ENCODE assay signal across 10 cellular contexts in the genomic region with DNA sequence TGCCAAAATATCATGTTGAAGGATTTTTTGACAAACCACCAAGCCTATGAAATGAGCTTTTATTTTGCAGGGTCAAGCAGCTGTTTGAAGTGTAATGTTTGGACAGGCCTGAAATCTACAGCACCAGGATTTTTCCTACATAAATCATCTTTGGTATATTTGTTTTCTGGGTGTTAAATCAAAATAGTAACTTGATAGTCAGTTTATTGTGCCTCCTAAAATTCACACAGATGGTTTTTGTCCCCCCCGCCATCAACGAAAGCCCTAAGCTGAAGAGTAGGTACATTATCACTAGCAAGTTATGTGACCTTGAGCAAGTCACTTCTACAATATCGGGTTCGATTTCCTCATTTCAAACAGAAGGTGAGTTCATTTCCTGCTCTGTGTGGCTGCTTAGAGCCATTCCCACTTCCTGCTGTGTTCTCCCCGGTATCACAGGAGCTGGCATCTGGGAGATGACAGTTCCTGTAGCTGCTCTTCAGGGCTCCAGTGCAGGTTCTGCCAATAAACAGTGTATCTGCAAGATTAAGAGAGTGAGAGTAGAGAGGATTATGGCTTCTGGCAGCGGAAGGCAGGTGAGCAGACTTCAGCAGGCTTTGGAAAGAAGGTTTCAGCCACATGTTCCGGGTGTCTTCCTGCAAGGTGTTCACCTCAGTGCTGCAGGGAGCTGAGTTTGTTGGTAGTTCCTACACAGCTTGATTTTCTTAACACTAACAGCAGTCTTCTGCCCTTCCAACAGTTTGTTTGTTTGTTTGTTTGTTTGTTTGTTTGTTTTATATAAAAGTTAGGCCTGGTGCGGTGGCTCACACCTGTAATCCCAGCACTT. TPM values are rescaled to one million over a fixed set of nuclear protein-coding genes. Genes with fewer than 3 reads are reported as not detected.
DNase-seq lines count a peak whose midpoint lies in the region; ATAC-seq and TF ChIP-seq lines count a peak whose summit lies in the region.
"Had no signal": no experiment of that assay in that cellular context is flagged by ENCODE, and none has a peak within 500 bp of the region (broad histone marks: within the 10 kb centered on the region; RNA-seq: fewer than 3 reads in every experiment).

No MANE protein-coding gene starts in this region.

- no peaks in the 10 kb centered on the region for H3K9me3 Mint-ChIP-seq in GM23338

- H3K36me3 ChIP-seq in A673 (ENCODE audit: insufficient read depth, low read length, poor library complexity, severe bottlenecking) (no peaks in the 10 kb centered on the region), GM23338 (ENCODE audit: insufficient read depth) (no peaks in the 10 kb centered on the region), Panc1 (ENCODE audit: control insufficient read depth, insufficient read depth, low read length) (no peaks in the 10 kb centered on the region)
- H3K36me3 ChIP-seq: Peyer's patch had no signal

- ATAC-seq in GM23338 (no peak; the same call in 2 of the 3 replicates), Panc1 (peak; percentile 87), sciatic nerve (no peak), HG03469 (IDR thresholded peaks at IDR 0.05; ENCODE audit: unreplicated experiment) (no peak), GM18870 (IDR thresholded peaks at IDR 0.05; ENCODE audit: unreplicated experiment) (no peak)
- ATAC-seq: HCT116 had no signal

- TF ChIP-seq CTCF in A673 (conservative IDR thresholded peaks at IDR 0.05; ENCODE audit: low read depth, low read length): no peak
- TF ChIP-seq CTCF in GM23338 (conservative IDR thresholded peaks at IDR 0.05; ENCODE audit: low read depth in 2 of 2): no peak
- TF ChIP-seq CTCF in Panc1 (IDR thresholded peaks at IDR 0.05): no peak

- no peak overlapping the region for H3K4me3 Mint-ChIP-seq in GM23338

- H3K79me2 ChIP-seq in GM23338 (replicated peaks; ENCODE audit: insufficient read depth): no peaks in the 10 kb centered on the region

- no peaks in the 10 kb centered on the region for H3F3A ChIP-seq in GM23338 (replicated peaks; ENCODE audit: low read depth)

- H3K4me3 ChIP-seq in A673 (ENCODE audit: low read depth, low read length, poor library complexity, severe bottlenecking) (no peak overlapping the region), GM23338 (no peak overlapping the region), Panc1 (ENCODE audit: low read depth in 2 of 2, low read length in 2 of 2) (no peak overlapping the region)
- H3K4me3 ChIP-seq: Peyer's patch had no signal

- intact Hi-C loops in A673 (cut with micrococcal nuclease; ENCODE audit: unreplicated experiment): no loop called here
- intact Hi-C loops in Panc1 (cut with micrococcal nuclease; ENCODE audit: unreplicated experiment): no loop called here
- intact Hi-C loops in sciatic nerve (cut with DNase I): no loop called here
- intact Hi-C loops in cardiac septum (cut with DNase I): no loop called here

- H3K36me3 Mint-ChIP-seq in GM23338 (ENCODE audit: low read depth): no peaks in the 10 kb centered on the region

- H3K27me3 Mint-ChIP-seq in GM23338 (ENCODE audit: insufficient read depth, low read depth, poor library complexity): no peaks in the 10 kb centered on the region

- H3K27ac Mint-ChIP-seq in GM23338: peak overlapping the region; percentile 2; the same call in 1 of the 2 replicates

- H3K9me3 ChIP-seq in A673 (ENCODE audit: low read depth, low read length, poor library complexity, severe bottlenecking): no peaks in the 10 kb centered on the region
- H3K9me3 ChIP-seq in Panc1 (ENCODE audit: control insufficient read depth, insufficient read depth, low read depth, low read length): no peaks in the 10 kb centered on the region
- H3K9me3 ChIP-seq: Peyer's patch had no signal

- CTCF ChIA-PET in A673 (lab: Charles Lee): interaction anchor here (1.2 kb wide), 1 partner anchor 22 kb away, joined by 3 read pairs; no protein-coding TSS in a partner anchor
- CTCF ChIA-PET in Panc1 (lab: Charles Lee): no interaction called here

- no peaks in the 10 kb centered on the region for H3K27me3 ChIP-seq in A673 (replicated peaks; ENCODE audit: insufficient read depth, low read depth, low read length, poor library complexity)
- H3K27me3 ChIP-seq in GM23338 (ENCODE audit: insufficient read depth): no peaks in the 10 kb centered on the region
- no peaks in the 10 kb centered on the region for H3K27me3 ChIP-seq in Panc1 (ENCODE audit: control insufficient read depth, insufficient read depth, low read length)
- H3K27me3 ChIP-seq: Peyer's patch had no signal

- no peak overlapping the region for H3K27ac ChIP-seq in A673 (ENCODE audit: low read depth, low read length, poor library complexity, severe bottlenecking)
- no peak overlapping the region for H3K27ac ChIP-seq in GM23338 (ENCODE audit: low read depth)
- H3K27ac ChIP-seq in Panc1 (ENCODE audit: low read length): peak overlapping the region; percentile 80
- H3K27ac ChIP-seq in epithelial cell of prostate: peak overlapping the region; percentile 80

- no peak overlapping the region for H3K4me2 ChIP-seq in GM23338

- peaks cover 3% of the 10 kb centered on the region; the same call in 1 of the 3 replicates for H3K4me1 Mint-ChIP-seq in GM23338

- no peaks in the 10 kb centered on the region for H3K9me2 ChIP-seq in GM23338 (ENCODE audit: insufficient read depth)

- H2AFZ ChIP-seq in GM23338: no peak overlapping the region

- in situ Hi-C loops in Panc1 (cut with HindIII; ENCODE audit: low pct_unique_long_range_greater_than_20kb, low sequenced_read_pairs): no loop called here

- no TSS peak for BruUV-seq in A673 (replicated peaks; lab: Mats Ljungman, UMichigan)
- no TSS peak for BruUV-seq in Panc1 (replicated peaks; lab: Mats Ljungman, UMichigan)

- POLR2A ChIA-PET in A673 (lab: Charles Lee; ENCODE audit: low non-redundant PET) (interaction anchor here (0.7 kb wide), 1 partner anchor 52 kb away, joined by 3 read pairs; no protein-coding TSS in a partner anchor), Panc1 (lab: Charles Lee) (interaction anchor here (0.6 kb wide), 1 partner anchor 104 kb away, joined by 6 read pairs; no protein-coding TSS in a partner anchor)

- H3K4me1 ChIP-seq in A673 (ENCODE audit: insufficient read depth, low read length, poor library complexity, severe bottlenecking): no peaks in the 10 kb centered on the region
- H3K4me1 ChIP-seq in GM23338 (ENCODE audit: insufficient read depth): no peaks in the 10 kb centered on the region
- peaks cover 11% of the 10 kb centered on the region for H3K4me1 ChIP-seq in Panc1 (ENCODE audit: control insufficient read depth, insufficient read depth, low read length)

- H4K20me1 ChIP-seq in GM23338 (replicated peaks; ENCODE audit: insufficient read depth): no peaks in the 10 kb centered on the region

- DNase-seq in A673 (ENCODE audit: low spot score) (peak; percentile 9), GM23338 (ENCODE audit: low spot score) (no peak), Panc1 (ENCODE audit: low read depth, low spot score) (peak; percentile 73), epithelial cell of prostate (ENCODE audit: low read depth, low spot score) (peak; percentile 26), sciatic nerve (ENCODE audit: low spot score) (no peak), cardiac septum (ENCODE audit: low spot score) (no peak)
- DNase-seq: Peyer's patch had no signal

TF ChIP-seq in GM23338, 12 proteins besides CTCF, POLR2A, EP300 and RAD21:
- TF ChIP-seq EZH2 (IDR thresholded peaks at IDR 0.05; ENCODE audit: low read depth, unreplicated experiment): no peak
- TF ChIP-seq NANOG (IDR thresholded peaks at IDR 0.05; ENCODE audit: borderline replicate concordance): no peak
- TF ChIP-seq POLR2AphosphoS5 (IDR thresholded peaks at IDR 0.05; ENCODE audit: low read depth): no peak

RNA-seq across cellular contexts. Expression of a gene that starts 48.4 kb away (rescaled TPM):
- total RNA-seq in A673 (2021) (20.6 and 23.7 TPM in 2 replicates), Panc1 (2021; ENCODE audit: unreplicated experiment) (107 TPM), sciatic nerve (26.0 TPM), cardiac septum (13.5 TPM)
- 10.9 and 15.7 TPM in 2 replicates for total RNA-seq in GM23338 (2014; rRNA removed; shearing (Covaris generic))
- 2.2 and 2.3 TPM in 2 replicates for polyA plus RNA-seq in GM23338 (2016; fragmentation: Nextera tagmentation; extraction: Ambion mirVana)
- polyA plus RNA-seq in Panc1 (2012; ENCODE audit: insufficient read length): 67.0 TPM

Comparison
In these comparisons a context has a peak if more than half of its experiments do, and no peak if none do; other contexts are left out.
1. DNase-seq: peak in A673 (single experiment), Panc1 (single experiment) and epithelial cell of prostate (single experiment); none in GM23338 (single experiment), sciatic nerve (single experiment) and cardiac septum (single experiment).
2. H3K27ac ChIP-seq: peak in Panc1 (single experiment) and epithelial cell of prostate (single experiment); none in A673 (single experiment) and GM23338 (single experiment).